ENCODE assay signal across 25 cellular contexts in genomic region chr12:70078161-70078560, GRCh38.
"Had no signal": no experiment of that assay in that cellular context is flagged by ENCODE, and none has a peak within 500 bp of the region (broad histone marks: within the 10 kb centered on the region; RNA-seq: fewer than 3 reads in every experiment).

No MANE protein-coding gene starts in this region.

- DNase-seq: cortex of kidney; effector memory CD8-positive, alpha-beta T cell; foreskin fibroblast; heart left ventricle; left cardiac atrium; left lung; naive thymus-derived CD8-positive, alpha-beta T cell; nephron progenitor cell; nucleus accumbens; stimulated activated CD4-positive, alpha-beta T cell treated with anti-CD3 and anti-CD28 coated beads, Interleukin-12 subunit alpha, Interleukin-12 subunit beta, amount 100 ng/mL, for 4 hours; stimulated activated CD4-positive, alpha-beta T cell treated with anti-CD3 and anti-CD28 coated beads, Interleukin-1b, Interleukin-23, amount 100 ng/mL, for 48 hours; stimulated activated CD4-positive, alpha-beta T cell treated with anti-CD3 and anti-CD28 coated beads, Interleukin-4, amount 100 ng/mL, for 1 hour; stimulated activated CD8-positive, alpha-beta memory T cell treated with anti-CD3 and anti-CD28 coated beads, Interleukin-4, amount 100 ng/mL, for 48 hours; stimulated activated naive CD4-positive, alpha-beta T cell treated with Interleukin-2 at 50 U/mL for 16 hours; stomach; thyroid gland had no signal

- H3K4me2 ChIP-seq: hepatocyte, smooth muscle cell had no signal

- H3K79me2 ChIP-seq: hepatocyte had no signal

- H3K36me3 ChIP-seq: gastroesophageal sphincter, heart left ventricle, left lung, prostate gland, right atrium auricular region, stomach, thyroid gland had no signal

- H3K4me3 ChIP-seq: gastroesophageal sphincter, heart left ventricle, hepatocyte, left lung, prostate gland, right atrium auricular region, smooth muscle cell, stomach, thyroid gland had no signal

- H3K27ac ChIP-seq: gastroesophageal sphincter, heart left ventricle, hepatocyte, left lung, prostate gland, right atrium auricular region, stomach, thyroid gland had no signal

- H3K9me3 ChIP-seq: gastroesophageal sphincter, left lung, prostate gland, right atrium auricular region, stomach, thyroid gland had no signal

- H3K4me1 ChIP-seq: gastroesophageal sphincter, heart left ventricle, left lung, prostate gland, right atrium auricular region, stomach, thyroid gland had no signal

- H3K27me3 ChIP-seq: gastroesophageal sphincter, heart left ventricle, hepatocyte, left lung, right atrium auricular region, stomach, thyroid gland had no signal

- ATAC-seq: effector memory CD8-positive, alpha-beta T cell; esophagus mucosa; gastroesophageal sphincter; heart left ventricle; left cardiac atrium; left lung; naive thymus-derived CD8-positive, alpha-beta T cell; sciatic nerve had no signal

- H2AFZ ChIP-seq: hepatocyte had no signal

- FAIRE-seq: endometrium, urothelium cell line had no signal
